In genomic region chr11:116890193-116890592, GRCh38 we compare ENCODE assay signal across 12 cellular contexts. TPM values are rescaled to one million over a fixed set of nuclear protein-coding genes. Genes with fewer than 3 reads are reported as not detected.
DNase-seq lines count a peak whose midpoint lies in the region; ATAC-seq and TF ChIP-seq lines count a peak whose summit lies in the region.
"Had no signal": no experiment of that assay in that cellular context is flagged by ENCODE, and none has a peak within 500 bp of the region (broad histone marks: within the 10 kb centered on the region; RNA-seq: fewer than 3 reads in every experiment).

No MANE protein-coding gene starts in this region.

- intact Hi-C loops in activated CD4-positive, alpha-beta memory T cell treated with anti-CD3 and anti-CD28 coated beads for 36 hours (cut with micrococcal nuclease), result loop anchor here (1.0 kb wide), 1 partner anchor 37 kb away; no protein-coding TSS in a partner anchor
- intact Hi-C loops in Calu3 (cut with micrococcal nuclease; ENCODE audit: unreplicated experiment), result no loop called here
- intact Hi-C loops in left ventricle myocardium inferior (cut with micrococcal nuclease), result no loop called here

- no peaks in the 10 kb centered on the region for H3K9me3 ChIP-seq in left ventricle myocardium inferior (replicated peaks)
- H3K9me3 ChIP-seq: BLaER1, spleen had no signal

- TF ChIP-seq CTCF in Calu3 (IDR thresholded peaks at IDR 0.05; ENCODE audit: unreplicated experiment), result no peak
- TF ChIP-seq CTCF in left ventricle myocardium inferior (IDR thresholded peaks at IDR 0.05; ENCODE audit: borderline replicate concordance), result no peak

- no peak overlapping the region for H3K4me3 Mint-ChIP-seq in activated CD4-positive, alpha-beta memory T cell treated with anti-CD3 and anti-CD28 coated beads for 36 hours
- no peak overlapping the region for H3K4me3 Mint-ChIP-seq in Calu3 (ENCODE audit: low read depth, unreplicated experiment)

- BruUV-seq in Calu3 (replicated peaks; lab: Mats Ljungman, UMichigan), result no TSS peak

- H3K4me1 Mint-ChIP-seq in activated CD4-positive, alpha-beta memory T cell treated with anti-CD3 and anti-CD28 coated beads for 36 hours (ENCODE audit: low read depth), result peaks cover 20% of the 10 kb centered on the region
- H3K4me1 Mint-ChIP-seq in Calu3 (ENCODE audit: low read depth, unreplicated experiment), result peaks cover 6% of the 10 kb centered on the region

- peaks cover 43% of the 10 kb centered on the region for H3K4me1 ChIP-seq in left ventricle myocardium inferior

- peak; percentile 84 for ATAC-seq in HG02759 (IDR thresholded peaks at IDR 0.05; ENCODE audit: unreplicated experiment)
- ATAC-seq: Panc1 had no signal

- CTCF ChIA-PET in activated CD4-positive, alpha-beta memory T cell treated with anti-CD3 and anti-CD28 coated beads for 36 hours (lab: Charles Lee), result interaction anchor here (0.7 to 3.1 kb wide), 6 partner anchors 10 to 208 kb away, joined by 3 to 18 read pairs (median 3); partner anchors contain the start of gene SIK3
- CTCF ChIA-PET in Calu3 (lab: Charles Lee), result no interaction called here

- H3K27me3 ChIP-seq in left ventricle myocardium inferior (ENCODE audit: low read depth), result no peaks in the 10 kb centered on the region
- H3K27me3 ChIP-seq: BLaER1, spleen had no signal

- no peak overlapping the region for H3K4me3 ChIP-seq in left ventricle myocardium inferior
- H3K4me3 ChIP-seq: BLaER1, spleen had no signal

- peaks cover 28% of the 10 kb centered on the region for H3K36me3 ChIP-seq in left ventricle myocardium inferior

- no peaks in the 10 kb centered on the region for H3K27me3 Mint-ChIP-seq in activated CD4-positive, alpha-beta memory T cell treated with anti-CD3 and anti-CD28 coated beads for 36 hours
- no peaks in the 10 kb centered on the region for H3K27me3 Mint-ChIP-seq in Calu3 (ENCODE audit: unreplicated experiment)

- no peak overlapping the region for H3K27ac ChIP-seq in left ventricle myocardium inferior (replicated peaks)
- H3K27ac ChIP-seq: BLaER1 had no signal

- H3K9me3 Mint-ChIP-seq in activated CD4-positive, alpha-beta memory T cell treated with anti-CD3 and anti-CD28 coated beads for 36 hours, result no peaks in the 10 kb centered on the region
- no peaks in the 10 kb centered on the region for H3K9me3 Mint-ChIP-seq in Calu3 (ENCODE audit: low read depth, unreplicated experiment)

- H3K27ac Mint-ChIP-seq in activated CD4-positive, alpha-beta memory T cell treated with anti-CD3 and anti-CD28 coated beads for 36 hours, result peak overlapping the region; percentile 62
- H3K27ac Mint-ChIP-seq in Calu3 (ENCODE audit: unreplicated experiment), result no peak overlapping the region

- POLR2A ChIA-PET in activated CD4-positive, alpha-beta memory T cell treated with anti-CD3 and anti-CD28 coated beads for 36 hours (lab: Charles Lee), result no interaction called here

- H3K36me3 Mint-ChIP-seq in activated CD4-positive, alpha-beta memory T cell treated with anti-CD3 and anti-CD28 coated beads for 36 hours, result peaks cover 18% of the 10 kb centered on the region
- peaks cover 4% of the 10 kb centered on the region for H3K36me3 Mint-ChIP-seq in Calu3 (ENCODE audit: insufficient read depth, unreplicated experiment)

- peak; percentile 10 for DNase-seq in activated naive CD4-positive, alpha-beta T cell treated with Interleukin-2 at 50 U/mL for 16 hours
- DNase-seq in activated naive CD4-positive, alpha-beta T cell treated with anti-CD3 and anti-CD28 coated beads, Interleukin-2, amount 50 U/mL, for 16 hours, result no peak
- DNase-seq in activated CD4-positive, alpha-beta memory T cell treated with anti-CD3 and anti-CD28 coated beads for 36 hours, result peak; percentile 57
- peak; percentile 28 for DNase-seq in stimulated activated CD8-positive, alpha-beta memory T cell treated with anti-CD3 and anti-CD28 coated beads, Interleukin-4, amount 100 ng/mL, for 48 hours
- DNase-seq in AG08396 (ENCODE audit: low spot score), result no peak
- DNase-seq in Calu3, result no peak
- no peak for DNase-seq in left ventricle myocardium inferior
- DNase-seq: kidney glomerular epithelial cell, spleen had no signal

RNA-seq across cellular contexts. Expression of gene APOA1, which starts 52.8 kb away (rescaled TPM):
- under 1 TPM in 1 of 2 experiments, not detected in 1; 0.24 TPM for total RNA-seq in activated CD4-positive, alpha-beta memory T cell treated with anti-CD3 and anti-CD28 coated beads for 36 hours
- total RNA-seq in Calu3 (2022) (not detected in 2 replicates), left ventricle myocardium inferior (62.6 TPM)

Comparison
In these comparisons a context has a peak if more than half of its experiments do, and no peak if none do; other contexts are left out.
1. DNase-seq: peak in activated naive CD4-positive, alpha-beta T cell treated with Interleukin-2 at 50 U/mL for 16 hours (single experiment), activated CD4-positive, alpha-beta memory T cell treated with anti-CD3 and anti-CD28 coated beads for 36 hours (single experiment) and stimulated activated CD8-positive, alpha-beta memory T cell treated with anti-CD3 and anti-CD28 coated beads, Interleukin-4, amount 100 ng/mL, for 48 hours (single experiment); none in activated naive CD4-positive, alpha-beta T cell treated with anti-CD3 and anti-CD28 coated beads, Interleukin-2, amount 50 U/mL, for 16 hours (single experiment), AG08396 (single experiment), Calu3 (single experiment) and left ventricle myocardium inferior (single experiment).
2. RNA of gene APOA1, which starts 52.8 kb away (total RNA-seq): 62.6 TPM in left ventricle myocardium inferior (single experiment); 0.24 TPM in activated CD4-positive, alpha-beta memory T cell treated with anti-CD3 and anti-CD28 coated beads for 36 hours and not detected in Calu3; every median in the first group is over 10 times any median in the second.